1 cellular context compared by ENCODE assay signal in the genomic region with DNA sequence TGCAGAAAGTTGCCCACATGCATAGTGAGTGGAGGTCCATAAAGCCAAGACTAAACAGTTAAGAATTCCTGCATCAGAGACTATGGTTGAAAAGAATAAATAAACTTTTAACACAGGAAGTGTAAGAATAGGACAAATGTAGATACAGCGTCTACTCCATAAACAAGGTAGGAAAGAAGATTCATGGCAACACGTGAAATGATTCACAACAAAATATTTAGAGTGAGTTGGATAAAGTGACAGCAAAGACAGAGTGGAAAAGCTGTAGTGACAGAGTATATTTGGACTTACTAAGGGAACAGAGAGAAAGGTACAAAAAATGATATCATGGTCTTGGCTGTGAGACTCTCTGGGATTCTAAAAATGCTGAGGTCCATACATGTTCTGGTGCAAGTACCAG.
TF ChIP-seq lines count a peak whose summit lies in the region.

No MANE protein-coding gene starts in this region.

TF ChIP-seq in IMR-90, 13 proteins besides CTCF, POLR2A, EP300 and RAD21:
- TF ChIP-seq SMC3 (IDR thresholded peaks at IDR 0.05; ENCODE audit: low read depth, low read length) (no peak), BHLHE40 (IDR thresholded peaks at IDR 0.05; ENCODE audit: low read depth, low read length) (peak; percentile 23; the same call in 1 of the 2 replicates), NFE2L2 (IDR thresholded peaks at IDR 0.05; ENCODE audit: low read depth, low read length) (no peak)
